8 cellular contexts compared by ENCODE assay signal in the genomic region with DNA sequence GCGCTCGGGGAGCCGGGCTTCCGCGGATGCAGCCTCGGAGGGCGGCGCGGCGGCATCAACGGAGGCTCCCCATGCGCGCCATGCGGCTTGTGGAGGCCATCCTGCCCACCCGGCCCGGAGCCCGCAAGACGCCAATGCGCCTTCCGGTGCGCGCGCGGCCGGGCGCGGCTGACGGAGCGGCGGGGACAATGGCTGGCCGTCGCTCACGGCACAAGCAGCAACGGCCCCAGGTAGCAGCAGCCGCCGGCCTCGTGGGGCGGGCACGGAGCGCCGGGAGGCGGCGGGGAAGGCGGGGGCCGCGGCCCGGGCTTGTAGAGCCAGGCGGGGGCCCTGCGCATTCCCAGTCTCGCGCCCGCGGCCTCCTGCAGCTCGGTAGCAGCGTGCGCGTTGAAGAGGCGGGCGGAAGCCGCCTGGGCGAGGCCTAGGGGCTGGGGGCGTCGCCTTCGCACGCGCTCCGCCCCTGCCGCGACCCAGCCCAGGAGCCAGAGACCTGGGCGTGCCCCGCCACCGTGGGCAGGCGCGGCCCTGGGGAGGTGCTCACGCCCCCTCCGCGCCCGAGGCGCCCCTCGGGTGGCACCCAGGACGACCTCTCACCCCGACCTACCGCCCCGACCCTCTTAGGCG.
DNase-seq lines count a peak whose midpoint lies in the region; ATAC-seq, FAIRE-seq and TF ChIP-seq lines count a peak whose summit lies in the region.
"Not testable (repeated sequence)": the region's sequence is repeated elsewhere in the genome, so short reads cannot be mapped to it uniquely, and the experiment has no call there.

No MANE protein-coding gene starts in this region.

- not testable (repeated sequence) for H3K36me3 Mint-ChIP-seq in GM23338 (ENCODE audit: low read depth); activated naive CD4-positive, alpha-beta T cell treated with anti-CD3 and anti-CD28 coated beads, Interleukin-2, amount 50 U/mL, for 72 hours

- not testable (repeated sequence) for H4K20me1 ChIP-seq in DOHH2 (ENCODE audit: control insufficient read depth, insufficient read depth, low read depth, low read length); GM23338 (replicated peaks; ENCODE audit: insufficient read depth)

- H3K27me3 Mint-ChIP-seq in GM23338 (ENCODE audit: insufficient read depth, low read depth, poor library complexity) = not testable (repeated sequence)

- not testable (repeated sequence) for H3K4me1 Mint-ChIP-seq in GM23338

- WGBS in right cardiac atrium = no CpG with 5 or more reads among the region's 85 CpGs
- 1% methylated on average over 9 of the region's 85 CpGs; no CpG with 5 or more reads in 2 of the 3 donors for WGBS in small intestine, 3 donors

- not testable (repeated sequence) for H3K9me3 ChIP-seq in DOHH2 (ENCODE audit: control insufficient read depth, insufficient read depth, low read length); HUES6 (ENCODE audit: control insufficient read depth, insufficient read depth, low read depth, low read length); right cardiac atrium (ENCODE audit: control insufficient read depth, low read length); small intestine (ENCODE audit: control insufficient read depth, low read depth)

- not testable (repeated sequence) for TF ChIP-seq CTCF in DOHH2 (IDR thresholded peaks at IDR 0.05; ENCODE audit: low read depth, low read length, poor library complexity, severe bottlenecking); GM23338 (conservative IDR thresholded peaks at IDR 0.05; ENCODE audit: low read depth in 2 of 2)

- not testable (repeated sequence) for FAIRE-seq in small intestine (lab: Jason Lieb, UNC)

- H3K9me2 ChIP-seq in DOHH2 (replicated peaks; ENCODE audit: control insufficient read depth, low read length); GM23338 (ENCODE audit: insufficient read depth): not testable (repeated sequence)

- H2AFZ ChIP-seq in GM23338 = not testable (repeated sequence)

- intact Hi-C loops in right cardiac atrium (cut with DNase I) = not testable (repeated sequence)

- not testable (repeated sequence) for H3K4me1 ChIP-seq in DOHH2 (ENCODE audit: control insufficient read depth, low read length); GM23338 (ENCODE audit: insufficient read depth); HUES6 (ENCODE audit: control insufficient read depth, insufficient read depth, low read length); right cardiac atrium (ENCODE audit: control insufficient read depth, insufficient read depth, low read length); small intestine (ENCODE audit: control insufficient read depth in 2 of 2, insufficient read depth in 1 of 2, low read depth in 1 of 2, low read length in 1 of 2)

- H3K79me2 ChIP-seq in DOHH2 (ENCODE audit: control insufficient read depth, low read length); GM23338 (replicated peaks; ENCODE audit: insufficient read depth): not testable (repeated sequence)

- H3K27ac Mint-ChIP-seq in GM23338; activated naive CD4-positive, alpha-beta T cell treated with anti-CD3 and anti-CD28 coated beads, Interleukin-2, amount 50 U/mL, for 72 hours: not testable (repeated sequence)

- not testable (repeated sequence) for DNase-seq in GM23338 (ENCODE audit: low spot score); activated naive CD4-positive, alpha-beta T cell treated with anti-CD3 and anti-CD28 coated beads, Interleukin-2, amount 50 U/mL, for 72 hours (ENCODE audit: low spot score in 2 of 2); right cardiac atrium; small intestine

- not testable (repeated sequence) for H3K9me3 Mint-ChIP-seq in GM23338; activated naive CD4-positive, alpha-beta T cell treated with anti-CD3 and anti-CD28 coated beads, Interleukin-2, amount 50 U/mL, for 72 hours

- H3K27ac ChIP-seq in DOHH2 (ENCODE audit: low read depth, low read length); GM23338 (ENCODE audit: low read depth); HUES6 (ENCODE audit: low read depth, low read length); right cardiac atrium (ENCODE audit: low read length); small intestine (ENCODE audit: low read depth in 1 of 2, low read length in 1 of 2): not testable (repeated sequence)

- not testable (repeated sequence) for H3K4me2 ChIP-seq in DOHH2 (ENCODE audit: low read length); GM23338

- not testable (repeated sequence) for H3K27me3 ChIP-seq in DOHH2 (ENCODE audit: control insufficient read depth, low read length); GM23338 (ENCODE audit: insufficient read depth); HUES6 (ENCODE audit: control insufficient read depth, insufficient read depth, low read length); right cardiac atrium (ENCODE audit: control insufficient read depth, insufficient read depth); small intestine (ENCODE audit: control insufficient read depth in 2 of 2, insufficient read depth in 2 of 2, low read length in 2 of 2)

- not testable (repeated sequence) for H3K4me3 Mint-ChIP-seq in GM23338

- not testable (repeated sequence) for H3F3A ChIP-seq in DOHH2 (ENCODE audit: control insufficient read depth, insufficient read depth); GM23338 (replicated peaks; ENCODE audit: low read depth)

- H3K9ac ChIP-seq in HUES6 (ENCODE audit: low read length) = not testable (repeated sequence)

- H3K36me3 ChIP-seq in DOHH2 (ENCODE audit: control insufficient read depth, low read length); GM23338 (ENCODE audit: insufficient read depth); HUES6 (ENCODE audit: control insufficient read depth, insufficient read depth, low read length); small intestine (ENCODE audit: control insufficient read depth in 2 of 2, insufficient read depth in 2 of 2, low read length in 2 of 2): not testable (repeated sequence)

- H3K4me3 ChIP-seq in DOHH2 (ENCODE audit: low read length) = peak overlapping the region; percentile 67; the same call in 1 of the 2 replicates
- not testable (repeated sequence) for H3K4me3 ChIP-seq in GM23338; right cardiac atrium (ENCODE audit: low read length)
- peak overlapping the region; percentile 39; the same call in 1 of the 2 replicates for H3K4me3 ChIP-seq in HUES6 (ENCODE audit: low read depth, low read length)
- H3K4me3 ChIP-seq in small intestine (ENCODE audit: low read depth in 1 of 2, low read length in 2 of 2) = peak overlapping the region; percentile 36 to 44

- ATAC-seq in GM19351 (IDR thresholded peaks at IDR 0.05; ENCODE audit: unreplicated experiment) (peak; percentile 90), GM23338 (peak; percentile 95), HG03064 (IDR thresholded peaks at IDR 0.05; ENCODE audit: low read depth, unreplicated experiment) (peak; percentile 97), right cardiac atrium (peak; percentile 68 to 93)
- peak; percentile 90 to 94 for ATAC-seq in activated naive CD4-positive, alpha-beta T cell treated with anti-CD3 and anti-CD28 coated beads, Interleukin-2, amount 50 U/mL, for 72 hours
